19 cellular contexts compared by ENCODE assay signal in the genomic region with DNA sequence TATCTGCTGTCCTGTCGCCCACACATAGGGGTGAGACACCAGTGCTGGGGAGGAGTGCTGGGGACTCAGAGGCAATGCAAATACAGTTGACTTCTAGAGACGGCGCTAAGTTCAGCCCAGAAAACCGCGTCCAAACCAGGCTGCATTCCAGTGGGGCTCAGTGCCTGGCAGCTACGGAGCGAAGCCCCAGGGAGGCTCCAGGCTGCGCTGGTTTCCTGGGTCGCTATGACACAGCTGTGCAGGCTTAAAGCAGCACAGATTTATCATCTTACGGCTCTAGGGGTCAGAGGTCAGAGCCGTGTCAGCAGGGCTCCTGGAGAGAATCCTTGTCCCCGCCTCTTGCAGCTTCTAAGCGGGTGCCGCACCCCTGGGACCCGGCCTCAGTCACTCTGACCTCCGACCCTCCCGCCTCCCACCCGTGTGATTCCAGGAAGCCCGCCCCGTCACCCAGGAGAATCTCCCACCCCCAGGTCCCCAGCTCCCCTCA.
DNase-seq lines count a peak whose midpoint lies in the region; ATAC-seq and TF ChIP-seq lines count a peak whose summit lies in the region.
"Had no signal": no experiment of that assay in that cellular context is flagged by ENCODE, and none has a peak within 500 bp of the region (broad histone marks: within the 10 kb centered on the region; RNA-seq: fewer than 3 reads in every experiment).

No MANE protein-coding gene starts in this region.

- H3K4me3 Mint-ChIP-seq in activated naive CD4-positive, alpha-beta T cell treated with anti-CD3 and anti-CD28 coated beads, Interleukin-2, amount 10 ng/mL, durations not matched to agents 7 days and 5 days: no peak overlapping the region

- H3K9me3 ChIP-seq in heart right ventricle (peaks cover 0 to 13% (median 5%) of the 10 kb centered on the region in 11 donors), left ventricle myocardium inferior (replicated peaks) (peaks cover 12% of the 10 kb centered on the region), fibroblast of lung (ENCODE audit: control insufficient read depth, insufficient read depth, low read depth, low read length) (no peaks in the 10 kb centered on the region), vagina (no peaks in the 10 kb centered on the region)

- H3K4me1 ChIP-seq in heart right ventricle: no peaks in the 10 kb centered on the region
- H3K4me1 ChIP-seq in left ventricle myocardium inferior: no peaks in the 10 kb centered on the region
- no peaks in the 10 kb centered on the region for H3K4me1 ChIP-seq in fibroblast of lung (ENCODE audit: control insufficient read depth, extremely low read depth, insufficient read depth, low read length)
- H3K4me1 ChIP-seq in vagina: no peaks in the 10 kb centered on the region

- H3K4me3 ChIP-seq in heart right ventricle (no peak overlapping the region), left ventricle myocardium inferior (no peak overlapping the region), fibroblast of lung (replicated peaks in 1 of 4; ENCODE audit: control extremely low read depth in 1 of 4, insufficient read depth in 1 of 4, low read depth in 3 of 4, low read length in 4 of 4) (no peak overlapping the region), vagina (no peak overlapping the region)
- H3K4me3 ChIP-seq: tibial nerve had no signal

- H3K4me2 ChIP-seq in fibroblast of lung (ENCODE audit: extremely low read depth, insufficient read depth, low read length): no peak overlapping the region

- intact Hi-C loops in heart right ventricle (cut with DNase I): no loop called here
- intact Hi-C loops in left ventricle myocardium inferior (cut with micrococcal nuclease): no loop called here
- intact Hi-C loops in vagina (cut with DNase I): no loop called here

- CTCF ChIA-PET in activated naive CD4-positive, alpha-beta T cell treated with anti-CD3 and anti-CD28 coated beads, Interleukin-2, amount 10 ng/mL, durations not matched to agents 7 days and 5 days (lab: Charles Lee): no interaction called here

- peaks cover 26% of the 10 kb centered on the region for H3K27me3 Mint-ChIP-seq in activated naive CD4-positive, alpha-beta T cell treated with anti-CD3 and anti-CD28 coated beads, Interleukin-2, amount 10 ng/mL, durations not matched to agents 7 days and 5 days

- H2AFZ ChIP-seq in fibroblast of lung (ENCODE audit: low read length): no peak overlapping the region

- 67 to 75% methylated on average over 20 of the region's 20 CpGs for WGBS in heart right ventricle, 2 donors

- H3K9me3 Mint-ChIP-seq in activated naive CD4-positive, alpha-beta T cell treated with anti-CD3 and anti-CD28 coated beads, Interleukin-2, amount 10 ng/mL, durations not matched to agents 7 days and 5 days: peaks cover 8% of the 10 kb centered on the region

- H3K27ac Mint-ChIP-seq in activated naive CD4-positive, alpha-beta T cell treated with anti-CD3 and anti-CD28 coated beads, Interleukin-2, amount 10 ng/mL, durations not matched to agents 7 days and 5 days: no peak overlapping the region

- H3K36me3 Mint-ChIP-seq in activated naive CD4-positive, alpha-beta T cell treated with anti-CD3 and anti-CD28 coated beads, Interleukin-2, amount 10 ng/mL, durations not matched to agents 7 days and 5 days: no peaks in the 10 kb centered on the region

- TF ChIP-seq POLR2A in vagina (IDR thresholded peaks at IDR 0.05): no peak

- peak in 7 of 8 donors; percentile 19 to 74 (median 46) for ATAC-seq in heart right ventricle
- ATAC-seq in GM21447 (IDR thresholded peaks at IDR 0.05; ENCODE audit: unreplicated experiment): no peak

- H3K36me3 ChIP-seq in heart right ventricle: no peaks in the 10 kb centered on the region
- no peaks in the 10 kb centered on the region for H3K36me3 ChIP-seq in left ventricle myocardium inferior
- no peaks in the 10 kb centered on the region for H3K36me3 ChIP-seq in fibroblast of lung (ENCODE audit: control insufficient read depth, insufficient read depth, low read length)
- H3K36me3 ChIP-seq in vagina: no peaks in the 10 kb centered on the region
- H3K36me3 ChIP-seq: tibial nerve had no signal

- H4K20me1 ChIP-seq in fibroblast of lung (ENCODE audit: control insufficient read depth, extremely low read depth, insufficient read depth, low read length): no peaks in the 10 kb centered on the region

- no peaks in the 10 kb centered on the region for H3K79me2 ChIP-seq in fibroblast of lung (ENCODE audit: control insufficient read depth, insufficient read depth, low read length)

- peaks cover 0 to 10% (median 6%) of the 10 kb centered on the region in 7 donors for H3K27me3 ChIP-seq in heart right ventricle
- peaks cover 22% of the 10 kb centered on the region for H3K27me3 ChIP-seq in left ventricle myocardium inferior (ENCODE audit: low read depth)
- H3K27me3 ChIP-seq in fibroblast of lung (ENCODE audit: control insufficient read depth, insufficient read depth, low read length): peaks cover 9% of the 10 kb centered on the region
- no peaks in the 10 kb centered on the region for H3K27me3 ChIP-seq in vagina
- H3K27me3 ChIP-seq: tibial nerve had no signal

- H3K4me1 Mint-ChIP-seq in activated naive CD4-positive, alpha-beta T cell treated with anti-CD3 and anti-CD28 coated beads, Interleukin-2, amount 10 ng/mL, durations not matched to agents 7 days and 5 days: peaks cover 12% of the 10 kb centered on the region

- no peak for DNase-seq in heart right ventricle
- no peak for DNase-seq in left ventricle myocardium inferior
- peak in 1 of 2 donors; percentile 15 for DNase-seq in fibroblast of lung (ENCODE audit: low read depth in 2 of 2)
- DNase-seq in myocyte (ENCODE audit: low read depth): peak; percentile 71
- DNase-seq in vagina (ENCODE audit: extremely low spot score in 2 of 2): peak; percentile 37 to 77
- no peak for DNase-seq in NOMO-1 (lab: John Stamatoyannopoulos, UW; ENCODE audit: unreplicated experiment in 2 of 2)
- no peak for DNase-seq in activated naive CD4-positive, alpha-beta T cell treated with anti-CD3 and anti-CD28 coated beads, Interleukin-2, amount 10 ng/mL, durations not matched to agents 7 days and 5 days
- DNase-seq: activated CD4-positive, alpha-beta T cell treated with anti-CD3 and anti-CD28 coated beads, Interleukin-2, amount 50 U/mL, for 48 hours; activated naive CD4-positive, alpha-beta T cell treated with anti-CD3 and anti-CD28 coated beads, Interleukin-2, amount 50 U/mL, for 16 hours; C1 segment of cervical spinal cord; HCEC 1CT; hypothalamus; midbrain; NCI-H1417 treated with DMSO at 0.1 percent for 48 hours; NCI-H526; SHP77 treated with DMSO at 0.1 percent for 48 hours; stimulated activated naive CD4-positive, alpha-beta T cell had no signal

- H3K27ac ChIP-seq in heart right ventricle (peak overlapping the region in 1 of 10 donors; percentile 15), left ventricle myocardium inferior (replicated peaks) (no peak overlapping the region), fibroblast of lung (ENCODE audit: insufficient read depth, low read length) (no peak overlapping the region), vagina (peak overlapping the region; percentile 56)
- H3K27ac ChIP-seq: tibial nerve had no signal

- H3K9ac ChIP-seq in fibroblast of lung (ENCODE audit: insufficient read depth, low read length): peak overlapping the region; percentile 17

- TF ChIP-seq CTCF in heart right ventricle (IDR thresholded peaks at IDR 0.05) (no peak), left ventricle myocardium inferior (IDR thresholded peaks at IDR 0.05; ENCODE audit: borderline replicate concordance) (no peak), fibroblast of lung (conservative IDR thresholded peaks at IDR 0.05 in 1 of 2, IDR thresholded peaks at IDR 0.05 in 1 of 2; ENCODE audit: low read depth in 1 of 2, low read length in 2 of 2) (no peak), vagina (IDR thresholded peaks at IDR 0.05) (no peak)

Comparison
In these comparisons a context has a peak if more than half of its experiments do, and no peak if none do; other contexts are left out.
1. DNase-seq: peak in myocyte (single experiment) and vagina (2 of 2); none in heart right ventricle (0 of 2), left ventricle myocardium inferior (single experiment), NOMO-1 (0 of 2) and activated naive CD4-positive, alpha-beta T cell treated with anti-CD3 and anti-CD28 coated beads, Interleukin-2, amount 10 ng/mL, durations not matched to agents 7 days and 5 days (single experiment).